8 cellular contexts compared by ENCODE assay signal in genomic region chr15:61871926-61872522, GRCh38.
A peak's percentile ranks its signal among the peaks of the same experiment; 100 is the strongest.
DNase-seq lines count a peak whose midpoint lies in the region; ATAC-seq, FAIRE-seq and TF ChIP-seq lines count a peak whose summit lies in the region.

No MANE protein-coding gene starts in this region.

- peaks cover 4% of the 10 kb centered on the region for H3K36me3 Mint-ChIP-seq in mesothelial cell of epicardium

- no peak overlapping the region for H3K4me3 ChIP-seq in KMS-11 (IDR thresholded peaks at IDR 0.05; ENCODE audit: insufficient read depth, low read depth, low read length)

- no peaks in the 10 kb centered on the region for H3K27me3 Mint-ChIP-seq in mesothelial cell of epicardium (ENCODE audit: low read depth)

- FAIRE-seq in D721Med (lab: Jason Lieb, UNC) = peak; percentile 78

- H3K4me3 Mint-ChIP-seq in mesothelial cell of epicardium = no peak overlapping the region

- H3K4me2 ChIP-seq in KMS-11 = no peak overlapping the region

- H3K27me3 ChIP-seq in KMS-11 (ENCODE audit: insufficient read depth, low read depth) = no peaks in the 10 kb centered on the region

- ATAC-seq in HG02885 (IDR thresholded peaks at IDR 0.05; ENCODE audit: poor library complexity, unreplicated experiment) = no peak

- no peak overlapping the region for H3K9ac ChIP-seq in KMS-11

- peak; percentile 69 for TF ChIP-seq CTCF in D721Med (IDR thresholded peaks at IDR 0.05; ENCODE audit: insufficient read depth, missing control alignments)
- peak; percentile 78 for TF ChIP-seq CTCF in KMS-11 (conservative IDR thresholded peaks at IDR 0.05; ENCODE audit: low read depth, low read length)
- peak; percentile 87 for TF ChIP-seq CTCF in VCaP (conservative IDR thresholded peaks at IDR 0.05)
- TF ChIP-seq CTCF in mesothelial cell of epicardium (IDR thresholded peaks at IDR 0.05; ENCODE audit: unreplicated experiment) = no peak

- H3K27ac Mint-ChIP-seq in mesothelial cell of epicardium = no peak overlapping the region

- H3K9me3 Mint-ChIP-seq in mesothelial cell of epicardium = no peaks in the 10 kb centered on the region

- no peaks in the 10 kb centered on the region for H3K4me1 Mint-ChIP-seq in mesothelial cell of epicardium

- peaks cover 7% of the 10 kb centered on the region for H3K4me1 ChIP-seq in KMS-11 (ENCODE audit: low read depth, poor library complexity, severe bottlenecking)

- H2AFZ ChIP-seq in KMS-11 (ENCODE audit: low read depth) = no peak overlapping the region

- no peaks in the 10 kb centered on the region for H3K36me3 ChIP-seq in KMS-11 (ENCODE audit: insufficient read depth)

- H3K79me2 ChIP-seq in KMS-11 (ENCODE audit: insufficient read depth, low read depth) = no peaks in the 10 kb centered on the region

- H3K27ac ChIP-seq in KMS-11 (no peak overlapping the region), VCaP (no peak overlapping the region)

- H4K20me1 ChIP-seq in KMS-11 (ENCODE audit: insufficient read depth) = no peaks in the 10 kb centered on the region

- DNase-seq in D721Med (ENCODE audit: insufficient read length, low spot score) = no peak
- peak; percentile 7 for DNase-seq in kidney glomerular epithelial cell (lab: John Stamatoyannopoulos, UW)
- DNase-seq in mesothelial cell of epicardium (ENCODE audit: low spot score in 2 of 2, unreplicated experiment in 2 of 2) = no peak
- DNase-seq in stimulated activated CD4-positive, alpha-beta T cell treated with anti-CD3 and anti-CD28 coated beads, Interleukin-2, amount 100 ng/mL, for 48 hours = no peak
- no peak for DNase-seq in posterior vena cava (ENCODE audit: low spot score)

- intact Hi-C loops in posterior vena cava (cut with DNase I) = no loop called here
